8 cellular contexts compared by ENCODE assay signal in genomic region chr19:35045667-35046300, GRCh38. TPM values are rescaled to one million over a fixed set of nuclear protein-coding genes. Genes with fewer than 3 reads are reported as not detected.
DNase-seq lines count a peak whose midpoint lies in the region; ATAC-seq and TF ChIP-seq lines count a peak whose summit lies in the region.

No MANE protein-coding gene starts in this region.

- H3K9me2 ChIP-seq in SK-N-SH: no peaks in the 10 kb centered on the region

- no peaks in the 10 kb centered on the region for H3K9me3 ChIP-seq in SK-N-SH
- H3K9me3 ChIP-seq in parathyroid adenoma (ENCODE audit: control insufficient read depth, low read length): no peaks in the 10 kb centered on the region
- H3K9me3 ChIP-seq in transverse colon: no peaks in the 10 kb centered on the region

- H2AFZ ChIP-seq in SK-N-SH (ENCODE audit: low read depth): no peak overlapping the region
- no peak overlapping the region for H2AFZ ChIP-seq in parathyroid adenoma

- in situ Hi-C loops in transverse colon (cut with MboI; ENCODE audit: low pct_ligation_motif_present in 1 of 4, low pct_unique_long_range_greater_than_20kb in 1 of 4, low sequenced_read_pairs in 3 of 4): no loop called here

- H3K9ac ChIP-seq in SK-N-SH: no peak overlapping the region
- no peak overlapping the region for H3K9ac ChIP-seq in parathyroid adenoma

- H3K4me1 ChIP-seq in SK-N-SH (ENCODE audit: control insufficient read depth in 1 of 2, insufficient read depth in 2 of 2, low read depth in 1 of 2, low read length in 1 of 2) (peaks cover 0 to 8% of the 10 kb centered on the region in 2 experiments; a peak in 1 of 4 replicates), parathyroid adenoma (peaks cover 10% of the 10 kb centered on the region), transverse colon (peaks cover 8 to 16% (median 12%) of the 10 kb centered on the region in 4 donors)

- TF ChIP-seq EP300 in SK-N-SH (IDR thresholded peaks at IDR 0.05; ENCODE audit: borderline replicate concordance in 1 of 2, low read depth in 1 of 2, low read length in 1 of 2) (no peak), transverse colon (IDR thresholded peaks at IDR 0.05; ENCODE audit: low read depth) (no peak)

- H3F3A ChIP-seq in SK-N-SH (replicated peaks; ENCODE audit: insufficient read depth): no peaks in the 10 kb centered on the region

- peak; percentile 22; the same call in 1 of the 2 replicates for TF ChIP-seq CTCF in SK-N-SH (IDR thresholded peaks at IDR 0.05)
- peak; percentile 10 for TF ChIP-seq CTCF in parathyroid adenoma (IDR thresholded peaks at IDR 0.05)
- TF ChIP-seq CTCF in transverse colon (IDR thresholded peaks at IDR 0.05): peak in 1 of 5 experiments; percentile 9

- ATAC-seq in activated CD8-positive, alpha-beta memory T cell treated with anti-CD3 and anti-CD28 coated beads, Interleukin-2, amount 10 ng/mL, durations not matched to agents 7 days and 5 days: peak; percentile 82
- ATAC-seq in HG02642 (IDR thresholded peaks at IDR 0.05; ENCODE audit: poor library complexity, unreplicated experiment): peak; percentile 76

- POLR2A ChIA-PET in SK-N-SH (lab: Yijun Ruan, JAX): no interaction called here

- H3K4me1 Mint-ChIP-seq in activated CD8-positive, alpha-beta memory T cell treated with anti-CD3 and anti-CD28 coated beads, Interleukin-2, amount 10 ng/mL, durations not matched to agents 7 days and 5 days: peaks cover 10% of the 10 kb centered on the region

- peak; percentile 66 for DNase-seq in activated CD8-positive, alpha-beta memory T cell treated with anti-CD3 and anti-CD28 coated beads, Interleukin-2, amount 10 ng/mL, durations not matched to agents 7 days and 5 days
- no peak for DNase-seq in activated CD8-positive, alpha-beta memory T cell treated with anti-CD3 and anti-CD28 coated beads, Interleukin-2, amount 50 U/mL, for 4 hours
- peak; percentile 51 for DNase-seq in SK-N-SH
- DNase-seq in transverse colon: no peak
- no peak for DNase-seq in NCI-H187 treated with DMSO at 0.1 percent for 48 hours (lab: John Stamatoyannopoulos, UW)

- H3K36me3 ChIP-seq in SK-N-SH (replicated peaks in 1 of 2; ENCODE audit: control insufficient read depth in 1 of 2, insufficient read depth in 2 of 2, low read length in 1 of 2) (no peaks in the 10 kb centered on the region), parathyroid adenoma (ENCODE audit: control insufficient read depth, insufficient read depth, low read length) (no peaks in the 10 kb centered on the region), transverse colon (no peaks in the 10 kb centered on the region)

- no peak overlapping the region for H3K27ac Mint-ChIP-seq in activated CD8-positive, alpha-beta memory T cell treated with anti-CD3 and anti-CD28 coated beads, Interleukin-2, amount 10 ng/mL, durations not matched to agents 7 days and 5 days

- H3K4me2 ChIP-seq in SK-N-SH: no peak overlapping the region
- no peak overlapping the region for H3K4me2 ChIP-seq in parathyroid adenoma (ENCODE audit: low read length)

- H3K4me3 Mint-ChIP-seq in activated CD8-positive, alpha-beta memory T cell treated with anti-CD3 and anti-CD28 coated beads, Interleukin-2, amount 10 ng/mL, durations not matched to agents 7 days and 5 days: no peak overlapping the region

- H3K9me3 Mint-ChIP-seq in activated CD8-positive, alpha-beta memory T cell treated with anti-CD3 and anti-CD28 coated beads, Interleukin-2, amount 10 ng/mL, durations not matched to agents 7 days and 5 days (ENCODE audit: low read depth): no peaks in the 10 kb centered on the region

- H3K4me3 ChIP-seq in SK-N-SH (ENCODE audit: low read depth in 2 of 2, low read length in 1 of 2) (no peak overlapping the region), parathyroid adenoma (ENCODE audit: low read depth, low read length) (no peak overlapping the region), transverse colon (no peak overlapping the region)

- H3K27me3 Mint-ChIP-seq in activated CD8-positive, alpha-beta memory T cell treated with anti-CD3 and anti-CD28 coated beads, Interleukin-2, amount 10 ng/mL, durations not matched to agents 7 days and 5 days: peaks cover 3% of the 10 kb centered on the region

- 98% methylated on average over 5 of the region's 10 CpGs for WGBS in SK-N-SH (ENCODE audit: low lambda C conversion rate)
- 67 to 71% methylated on average over 4 to 9 of the region's 10 CpGs for WGBS in transverse colon (ENCODE audit: low coverage in 1 of 2), 2 donors

- TF ChIP-seq POLR2A in transverse colon (IDR thresholded peaks at IDR 0.05): no peak

- H3K36me3 Mint-ChIP-seq in activated CD8-positive, alpha-beta memory T cell treated with anti-CD3 and anti-CD28 coated beads, Interleukin-2, amount 10 ng/mL, durations not matched to agents 7 days and 5 days: no peaks in the 10 kb centered on the region

- H3K27me3 ChIP-seq in SK-N-SH (ENCODE audit: insufficient read depth) (no peaks in the 10 kb centered on the region), parathyroid adenoma (ENCODE audit: control insufficient read depth, insufficient read depth, low read length) (no peaks in the 10 kb centered on the region), transverse colon (peaks cover 10% of the 10 kb centered on the region)

- CTCF ChIA-PET in activated CD8-positive, alpha-beta memory T cell treated with anti-CD3 and anti-CD28 coated beads, Interleukin-2, amount 10 ng/mL, durations not matched to agents 7 days and 5 days (lab: Charles Lee): interaction anchor here (1.1 to 1.2 kb wide), 2 partner anchors 46 to 73 kb away, joined by 3 read pairs; no protein-coding TSS in a partner anchor
- CTCF ChIA-PET in SK-N-SH (lab: Yijun Ruan, JAX): interaction anchor here (0.7 to 5.2 kb wide), 16 partner anchors 8 to 96 kb away, joined by 3 to 86 read pairs (median 6); partner anchors contain the start of genes LGI4 and SCN1B

- no peaks in the 10 kb centered on the region for H3K79me2 ChIP-seq in SK-N-SH (ENCODE audit: insufficient read depth)
- peaks cover 2% of the 10 kb centered on the region for H3K79me2 ChIP-seq in parathyroid adenoma

- no peak for TF ChIP-seq RAD21 in SK-N-SH (IDR thresholded peaks at IDR 0.05; ENCODE audit: low read length)

- no peak overlapping the region for H3K27ac ChIP-seq in SK-N-SH (ENCODE audit: low read depth in 2 of 2, low read length in 1 of 2)
- H3K27ac ChIP-seq in cingulate gyrus (ENCODE audit: low read depth, low read length): peak overlapping the region; percentile 72
- H3K27ac ChIP-seq in parathyroid adenoma: no peak overlapping the region
- no peak overlapping the region for H3K27ac ChIP-seq in transverse colon

- intact Hi-C loops in transverse colon (cut with DNase I; ENCODE audit: low total_unique reads): loop anchor here (5.0 kb wide), 1 partner anchor 227 kb away; no protein-coding TSS in a partner anchor

- H4K20me1 ChIP-seq in SK-N-SH (ENCODE audit: insufficient read depth): no peaks in the 10 kb centered on the region

TF ChIP-seq in SK-N-SH, 30 proteins besides CTCF, POLR2A, EP300 and RAD21:
- TF ChIP-seq NRF1 (IDR thresholded peaks at IDR 0.05; ENCODE audit: low read depth, low read length) (no peak), PBX3 (IDR thresholded peaks at IDR 0.05) (no peak)

RNA-seq across cellular contexts. Expression of gene HPN, which starts 4.3 kb away (rescaled TPM):
- total RNA-seq in activated CD8-positive, alpha-beta memory T cell treated with anti-CD3 and anti-CD28 coated beads, Interleukin-2, amount 10 ng/mL, durations not matched to agents 7 days and 5 days: not detected
- polyA plus RNA-seq in SK-N-SH (2012; rRNA removed): 0.05 TPM in 1 of 2 replicates, not detected in the other
- polyA plus RNA-seq in SK-N-SH (2012; cell fraction: cytosol; rRNA removed): 0.03 TPM in 1 of 2 replicates, not detected in the other
- 0.07 and 0.15 TPM in 2 replicates for polyA plus RNA-seq in SK-N-SH (2012; cell fraction: nucleus; rRNA removed)
- total RNA-seq in transverse colon: under 1 TPM in 2 of 4 donors, not detected in 2; 0.32 to 0.68 TPM

RNA-seq across cellular contexts. Expression of gene SCN1B, which starts 15.5 kb away (rescaled TPM):
- total RNA-seq in activated CD8-positive, alpha-beta memory T cell treated with anti-CD3 and anti-CD28 coated beads, Interleukin-2, amount 10 ng/mL, durations not matched to agents 7 days and 5 days: under 1 TPM; 0.26 to 0.37 TPM
- polyA plus RNA-seq in SK-N-SH (2012; rRNA removed): 10.3 and 10.5 TPM in 2 replicates
- polyA plus RNA-seq in SK-N-SH (2012; cell fraction: cytosol; rRNA removed): 7.0 and 8.3 TPM in 2 replicates
- polyA plus RNA-seq in SK-N-SH (2012; cell fraction: nucleus; rRNA removed): 11.6 and 13.4 TPM in 2 replicates
- total RNA-seq in transverse colon: 10 to 100 TPM in 1 of 4 donors, 1 to 10 TPM in 2, under 1 TPM in 1; 0.60 to 14.2 (median 3.2) TPM

RNA-seq across cellular contexts. Expression of gene GRAMD1A, which starts 45.7 kb away (rescaled TPM):
- total RNA-seq in activated CD8-positive, alpha-beta memory T cell treated with anti-CD3 and anti-CD28 coated beads, Interleukin-2, amount 10 ng/mL, durations not matched to agents 7 days and 5 days: 100 to 1,000 TPM; 109 to 127 TPM
- 64.6 and 81.9 TPM in 2 replicates for polyA plus RNA-seq in SK-N-SH (2012; rRNA removed)
- polyA plus RNA-seq in SK-N-SH (2012; cell fraction: cytosol; rRNA removed): 55.0 and 68.3 TPM in 2 replicates
- 145 and 165 TPM in 2 replicates for polyA plus RNA-seq in SK-N-SH (2012; cell fraction: nucleus; rRNA removed)
- 10 to 100 TPM; 14.2 to 32.1 (median 21.6) TPM for total RNA-seq in transverse colon

Comparison
In these comparisons a context has a peak if more than half of its experiments do, and no peak if none do; other contexts are left out.
1. DNase-seq: peak in activated CD8-positive, alpha-beta memory T cell treated with anti-CD3 and anti-CD28 coated beads, Interleukin-2, amount 10 ng/mL, durations not matched to agents 7 days and 5 days (single experiment) and SK-N-SH (single experiment); none in activated CD8-positive, alpha-beta memory T cell treated with anti-CD3 and anti-CD28 coated beads, Interleukin-2, amount 50 U/mL, for 4 hours (single experiment), transverse colon (single experiment) and NCI-H187 treated with DMSO at 0.1 percent for 48 hours (single experiment).